1 cellular context compared by ENCODE assay signal in the genomic region with DNA sequence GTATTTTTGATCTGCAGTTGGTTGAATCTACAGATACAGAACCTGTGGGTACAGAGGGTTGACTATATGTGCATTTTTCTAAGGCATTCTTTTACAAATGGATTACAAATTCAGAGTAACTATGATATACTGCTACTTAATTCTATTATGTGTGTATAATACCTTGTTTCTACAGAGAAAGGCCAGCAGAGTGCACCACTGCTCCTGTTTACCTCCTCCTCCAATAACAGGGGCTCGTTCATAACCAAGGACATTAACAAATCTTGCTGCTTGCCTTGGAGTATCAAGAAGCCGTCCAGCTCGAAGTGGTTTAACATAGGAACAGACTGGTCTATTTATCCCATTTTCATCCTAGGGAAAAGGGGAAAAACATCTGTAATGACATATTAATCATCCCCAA.
TF ChIP-seq lines count a peak whose summit lies in the region.

No MANE protein-coding gene starts in this region.

TF ChIP-seq in GM23338, 12 proteins besides CTCF, POLR2A, EP300 and RAD21 (continued from another document):
- TF ChIP-seq, protein P1, sequence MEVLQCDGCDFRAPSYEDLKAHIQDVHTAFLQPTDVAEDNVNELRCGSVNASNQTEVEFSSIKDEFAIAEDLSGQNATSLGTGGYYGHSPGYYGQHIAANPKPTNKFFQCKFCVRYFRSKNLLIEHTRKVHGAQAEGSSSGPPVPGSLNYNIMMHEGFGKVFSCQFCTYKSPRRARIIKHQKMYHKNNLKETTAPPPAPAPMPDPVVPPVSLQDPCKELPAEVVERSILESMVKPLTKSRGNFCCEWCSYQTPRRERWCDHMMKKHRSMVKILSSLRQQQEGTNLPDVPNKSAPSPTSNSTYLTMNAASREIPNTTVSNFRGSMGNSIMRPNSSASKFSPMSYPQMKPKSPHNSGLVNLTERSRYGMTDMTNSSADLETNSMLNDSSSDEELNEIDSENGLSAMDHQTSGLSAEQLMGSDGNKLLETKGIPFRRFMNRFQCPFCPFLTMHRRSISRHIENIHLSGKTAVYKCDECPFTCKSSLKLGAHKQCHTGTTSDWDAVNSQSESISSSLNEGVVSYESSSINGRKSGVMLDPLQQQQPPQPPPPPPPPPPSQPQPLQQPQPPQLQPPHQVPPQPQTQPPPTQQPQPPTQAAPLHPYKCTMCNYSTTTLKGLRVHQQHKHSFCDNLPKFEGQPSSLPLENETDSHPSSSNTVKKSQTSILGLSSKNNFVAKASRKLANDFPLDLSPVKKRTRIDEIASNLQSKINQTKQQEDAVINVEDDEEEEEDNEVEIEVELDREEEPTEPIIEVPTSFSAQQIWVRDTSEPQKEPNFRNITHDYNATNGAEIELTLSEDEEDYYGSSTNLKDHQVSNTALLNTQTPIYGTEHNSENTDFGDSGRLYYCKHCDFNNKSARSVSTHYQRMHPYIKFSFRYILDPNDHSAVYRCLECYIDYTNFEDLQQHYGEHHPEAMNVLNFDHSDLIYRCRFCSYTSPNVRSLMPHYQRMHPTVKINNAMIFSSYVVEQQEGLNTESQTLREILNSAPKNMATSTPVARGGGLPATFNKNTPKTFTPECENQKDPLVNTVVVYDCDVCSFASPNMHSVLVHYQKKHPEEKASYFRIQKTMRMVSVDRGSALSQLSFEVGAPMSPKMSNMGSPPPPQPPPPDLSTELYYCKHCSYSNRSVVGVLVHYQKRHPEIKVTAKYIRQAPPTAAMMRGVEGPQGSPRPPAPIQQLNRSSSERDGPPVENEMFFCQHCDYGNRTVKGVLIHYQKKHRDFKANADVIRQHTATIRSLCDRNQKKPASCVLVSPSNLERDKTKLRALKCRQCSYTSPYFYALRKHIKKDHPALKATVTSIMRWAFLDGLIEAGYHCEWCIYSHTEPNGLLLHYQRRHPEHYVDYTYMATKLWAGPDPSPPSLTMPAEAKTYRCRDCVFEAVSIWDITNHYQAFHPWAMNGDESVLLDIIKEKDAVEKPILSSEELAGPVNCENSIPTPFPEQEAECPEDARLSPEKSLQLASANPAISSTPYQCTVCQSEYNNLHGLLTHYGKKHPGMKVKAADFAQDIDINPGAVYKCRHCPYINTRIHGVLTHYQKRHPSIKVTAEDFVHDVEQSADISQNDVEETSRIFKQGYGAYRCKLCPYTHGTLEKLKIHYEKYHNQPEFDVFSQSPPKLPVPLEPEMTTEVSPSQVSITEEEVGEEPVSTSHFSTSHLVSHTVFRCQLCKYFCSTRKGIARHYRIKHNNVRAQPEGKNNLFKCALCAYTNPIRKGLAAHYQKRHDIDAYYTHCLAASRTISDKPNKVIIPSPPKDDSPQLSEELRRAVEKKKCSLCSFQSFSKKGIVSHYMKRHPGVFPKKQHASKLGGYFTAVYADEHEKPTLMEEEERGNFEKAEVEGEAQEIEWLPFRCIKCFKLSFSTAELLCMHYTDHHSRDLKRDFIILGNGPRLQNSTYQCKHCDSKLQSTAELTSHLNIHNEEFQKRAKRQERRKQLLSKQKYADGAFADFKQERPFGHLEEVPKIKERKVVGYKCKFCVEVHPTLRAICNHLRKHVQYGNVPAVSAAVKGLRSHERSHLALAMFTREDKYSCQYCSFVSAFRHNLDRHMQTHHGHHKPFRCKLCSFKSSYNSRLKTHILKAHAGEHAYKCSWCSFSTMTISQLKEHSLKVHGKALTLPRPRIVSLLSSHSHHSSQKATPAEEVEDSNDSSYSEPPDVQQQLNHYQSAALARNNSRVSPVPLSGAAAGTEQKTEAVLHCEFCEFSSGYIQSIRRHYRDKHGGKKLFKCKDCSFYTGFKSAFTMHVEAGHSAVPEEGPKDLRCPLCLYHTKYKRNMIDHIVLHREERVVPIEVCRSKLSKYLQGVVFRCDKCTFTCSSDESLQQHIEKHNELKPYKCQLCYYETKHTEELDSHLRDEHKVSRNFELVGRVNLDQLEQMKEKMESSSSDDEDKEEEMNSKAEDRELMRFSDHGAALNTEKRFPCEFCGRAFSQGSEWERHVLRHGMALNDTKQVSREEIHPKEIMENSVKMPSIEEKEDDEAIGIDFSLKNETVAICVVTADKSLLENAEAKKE (CRISPR knock-in tag; IDR thresholded peaks at IDR 0.05), result no peak
- TF ChIP-seq, protein P2, sequence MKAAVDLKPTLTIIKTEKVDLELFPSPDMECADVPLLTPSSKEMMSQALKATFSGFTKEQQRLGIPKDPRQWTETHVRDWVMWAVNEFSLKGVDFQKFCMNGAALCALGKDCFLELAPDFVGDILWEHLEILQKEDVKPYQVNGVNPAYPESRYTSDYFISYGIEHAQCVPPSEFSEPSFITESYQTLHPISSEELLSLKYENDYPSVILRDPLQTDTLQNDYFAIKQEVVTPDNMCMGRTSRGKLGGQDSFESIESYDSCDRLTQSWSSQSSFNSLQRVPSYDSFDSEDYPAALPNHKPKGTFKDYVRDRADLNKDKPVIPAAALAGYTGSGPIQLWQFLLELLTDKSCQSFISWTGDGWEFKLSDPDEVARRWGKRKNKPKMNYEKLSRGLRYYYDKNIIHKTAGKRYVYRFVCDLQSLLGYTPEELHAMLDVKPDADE (IDR thresholded peaks at IDR 0.05), result no peak
- TF ChIP-seq, protein P3, sequence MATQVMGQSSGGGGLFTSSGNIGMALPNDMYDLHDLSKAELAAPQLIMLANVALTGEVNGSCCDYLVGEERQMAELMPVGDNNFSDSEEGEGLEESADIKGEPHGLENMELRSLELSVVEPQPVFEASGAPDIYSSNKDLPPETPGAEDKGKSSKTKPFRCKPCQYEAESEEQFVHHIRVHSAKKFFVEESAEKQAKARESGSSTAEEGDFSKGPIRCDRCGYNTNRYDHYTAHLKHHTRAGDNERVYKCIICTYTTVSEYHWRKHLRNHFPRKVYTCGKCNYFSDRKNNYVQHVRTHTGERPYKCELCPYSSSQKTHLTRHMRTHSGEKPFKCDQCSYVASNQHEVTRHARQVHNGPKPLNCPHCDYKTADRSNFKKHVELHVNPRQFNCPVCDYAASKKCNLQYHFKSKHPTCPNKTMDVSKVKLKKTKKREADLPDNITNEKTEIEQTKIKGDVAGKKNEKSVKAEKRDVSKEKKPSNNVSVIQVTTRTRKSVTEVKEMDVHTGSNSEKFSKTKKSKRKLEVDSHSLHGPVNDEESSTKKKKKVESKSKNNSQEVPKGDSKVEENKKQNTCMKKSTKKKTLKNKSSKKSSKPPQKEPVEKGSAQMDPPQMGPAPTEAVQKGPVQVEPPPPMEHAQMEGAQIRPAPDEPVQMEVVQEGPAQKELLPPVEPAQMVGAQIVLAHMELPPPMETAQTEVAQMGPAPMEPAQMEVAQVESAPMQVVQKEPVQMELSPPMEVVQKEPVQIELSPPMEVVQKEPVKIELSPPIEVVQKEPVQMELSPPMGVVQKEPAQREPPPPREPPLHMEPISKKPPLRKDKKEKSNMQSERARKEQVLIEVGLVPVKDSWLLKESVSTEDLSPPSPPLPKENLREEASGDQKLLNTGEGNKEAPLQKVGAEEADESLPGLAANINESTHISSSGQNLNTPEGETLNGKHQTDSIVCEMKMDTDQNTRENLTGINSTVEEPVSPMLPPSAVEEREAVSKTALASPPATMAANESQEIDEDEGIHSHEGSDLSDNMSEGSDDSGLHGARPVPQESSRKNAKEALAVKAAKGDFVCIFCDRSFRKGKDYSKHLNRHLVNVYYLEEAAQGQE (IDR thresholded peaks at IDR 0.05; ENCODE audit: unreplicated experiment), result no peak
- no peak for TF ChIP-seq STAT1 (IDR thresholded peaks at IDR 0.05; ENCODE audit: unreplicated experiment)
- no peak for TF ChIP-seq POLR2AphosphoS5 (IDR thresholded peaks at IDR 0.05; ENCODE audit: low read depth)
- no peak for TF ChIP-seq JUNB (IDR thresholded peaks at IDR 0.05; ENCODE audit: unreplicated experiment)
- TF ChIP-seq EZH2 (IDR thresholded peaks at IDR 0.05; ENCODE audit: low read depth, unreplicated experiment), result no peak
